32 cellular contexts compared by ENCODE assay signal in genomic region chr3:122167630-122168029, GRCh38. TPM values are rescaled to one million over a fixed set of nuclear protein-coding genes. Genes with fewer than 3 reads are reported as not detected.
"Had no signal": no experiment of that assay in that cellular context is flagged by ENCODE, and none has a peak within 500 bp of the region (broad histone marks: within the 10 kb centered on the region; RNA-seq: fewer than 3 reads in every experiment).

No MANE protein-coding gene starts in this region.

- H3K36me3 Mint-ChIP-seq: T-cell had no signal

- H3K27ac Mint-ChIP-seq: activated B cell treated with CpG ODN at 0.5 μM for 24 hours; activated CD4-positive, alpha-beta T cell treated with anti-CD3 and anti-CD28 coated beads, Interleukin-2, amount 10 ng/mL, durations not matched to agents 24 days and 14 days; activated CD8-positive, alpha-beta memory T cell treated with anti-CD3 and anti-CD28 coated beads, Interleukin-2, amount 10 ng/mL, durations not matched to agents 7 days and 5 days; activated naive CD8-positive, alpha-beta T cell treated with anti-CD3 and anti-CD28 coated beads, Interleukin-2, amount 50 U/mL, for 24 hours; activated T-cell treated with anti-CD3 and anti-CD28 coated beads, Interleukin-2, amount 50 U/mL, for 24 hours; activated T-helper 1 cell treated with anti-CD3 and anti-CD28 coated beads, Interleukin-12 subunit alpha, Interleukin-12 subunit beta, Interleukin-2, Interleukin-4 antibody, amounts not matched to agents 30 ng/mL and 10 ng/mL and 1 ng/mL, durations not matched to agents 14 hours and 24 hours and 36 hours; T-cell had no signal

- H3K27ac ChIP-seq: ascending aorta, body of pancreas, RWPE1 had no signal

- H3K9me3 Mint-ChIP-seq: activated B cell treated with CpG ODN at 0.5 μM for 24 hours; activated T-cell treated with anti-CD3 and anti-CD28 coated beads, Interleukin-2, amount 50 U/mL, for 24 hours; central memory CD8-positive, alpha-beta T cell had no signal

- H3K27me3 ChIP-seq: ascending aorta, body of pancreas had no signal

- ATAC-seq: activated CD8-positive, alpha-beta memory T cell treated with anti-CD3 and anti-CD28 coated beads, Interleukin-2, amount 10 ng/mL, durations not matched to agents 7 days and 5 days; activated naive CD4-positive, alpha-beta T cell treated with anti-CD3 and anti-CD28 coated beads, Interleukin-2, amount 50 U/mL, for 72 hours; activated naive CD8-positive, alpha-beta T cell treated with anti-CD3 and anti-CD28 coated beads, Interleukin-2, amount 50 U/mL, for 24 hours; body of pancreas; Panc1; T-cell had no signal

- H3K4me3 ChIP-seq: ascending aorta, body of pancreas had no signal

- DNase-seq: activated B cell treated with CpG ODN at 0.5 μM for 24 hours; activated CD4-positive, alpha-beta T cell treated with anti-CD3 and anti-CD28 coated beads for 1 hour; activated CD4-positive, alpha-beta T cell treated with anti-CD3 and anti-CD28 coated beads, Interleukin-2, amount 10 ng/mL, durations not matched to agents 24 days and 14 days; activated CD4-positive, alpha-beta T cell treated with anti-CD3 and anti-CD28 coated beads, Interleukin-2, amount 50 U/mL, for 48 hours; activated CD8-positive, alpha-beta memory T cell treated with anti-CD3 and anti-CD28 coated beads, Interleukin-2, amount 10 ng/mL, durations not matched to agents 7 days and 5 days; activated effector memory CD4-positive, alpha-beta T cell treated with anti-CD3 and anti-CD28 coated beads, Interleukin-2, amount 50 U/mL, for 16 hours; activated naive CD4-positive, alpha-beta T cell treated with Interleukin-2 at 50 U/mL for 16 hours; activated naive CD8-positive, alpha-beta T cell treated with anti-CD3 and anti-CD28 coated beads, Interleukin-2, amount 50 U/mL, for 24 hours; activated T-cell treated with anti-CD3 and anti-CD28 coated beads, Interleukin-2, amount 50 U/mL, for 24 hours; amniotic stem cell; body of pancreas; MM.1S; NCI-H1105; NCI-H1436; NCI-H1694 treated with DMSO at 0.1 percent for 48 hours; NCI-H2029 treated with DMSO at 0.1 percent for 48 hours; NCI-H510A treated with DMSO at 0.1 percent for 48 hours; NCI-H69; NK-92 treated with Interleukin-12 subunit alpha and Interleukin-12 subunit beta, amount 100 ng/mL, for 24 hours; OCI-M1; Right ventricle myocardium superior; T-cell; T-helper 2 cell; T1000 had no signal

- H3K9me3 ChIP-seq: body of pancreas had no signal

- H3K4me1 Mint-ChIP-seq: activated B cell treated with CpG ODN at 0.5 μM for 24 hours; activated CD4-positive, alpha-beta T cell treated with anti-CD3 and anti-CD28 coated beads, Interleukin-2, amount 10 ng/mL, durations not matched to agents 24 days and 14 days; activated CD8-positive, alpha-beta memory T cell treated with anti-CD3 and anti-CD28 coated beads, Interleukin-2, amount 10 ng/mL, durations not matched to agents 7 days and 5 days; activated naive CD8-positive, alpha-beta T cell treated with anti-CD3 and anti-CD28 coated beads, Interleukin-2, amount 50 U/mL, for 24 hours; central memory CD8-positive, alpha-beta T cell; T-cell had no signal

- H3K36me3 ChIP-seq: ascending aorta had no signal

- H3K4me1 ChIP-seq: ascending aorta, body of pancreas had no signal

- H3K4me3 Mint-ChIP-seq: activated B cell treated with CpG ODN at 0.5 μM for 24 hours; activated CD4-positive, alpha-beta T cell treated with anti-CD3 and anti-CD28 coated beads, Interleukin-2, amount 10 ng/mL, durations not matched to agents 24 days and 14 days; activated CD8-positive, alpha-beta memory T cell treated with anti-CD3 and anti-CD28 coated beads, Interleukin-2, amount 10 ng/mL, durations not matched to agents 7 days and 5 days; activated naive CD8-positive, alpha-beta T cell treated with anti-CD3 and anti-CD28 coated beads, Interleukin-2, amount 50 U/mL, for 24 hours; activated T-cell treated with anti-CD3 and anti-CD28 coated beads, Interleukin-2, amount 50 U/mL, for 24 hours; activated T-helper 1 cell treated with anti-CD3 and anti-CD28 coated beads, Interleukin-12 subunit alpha, Interleukin-12 subunit beta, Interleukin-2, Interleukin-4 antibody, amounts not matched to agents 30 ng/mL and 10 ng/mL and 1 ng/mL, durations not matched to agents 14 hours and 24 hours and 36 hours; central memory CD8-positive, alpha-beta T cell; T-cell had no signal

RNA-seq across cellular contexts. Expression of gene CASR, which starts 15.8 kb away (rescaled TPM):
- total RNA-seq: activated CD4-positive, alpha-beta T cell treated with anti-CD3 and anti-CD28 coated beads, Interleukin-2, amount 10 ng/mL, durations not matched to agents 24 days and 14 days; activated CD8-positive, alpha-beta memory T cell treated with anti-CD3 and anti-CD28 coated beads, Interleukin-2, amount 10 ng/mL, durations not matched to agents 7 days and 5 days; activated naive CD4-positive, alpha-beta T cell treated with anti-CD3 and anti-CD28 coated beads, Interleukin-2, amount 50 U/mL, for 72 hours; activated T-helper 1 cell treated with anti-CD3 and anti-CD28 coated beads, Interleukin-12 subunit alpha, Interleukin-12 subunit beta, Interleukin-2, Interleukin-4 antibody, amounts not matched to agents 30 ng/mL and 10 ng/mL and 1 ng/mL, durations not matched to agents 14 hours and 24 hours and 36 hours; ascending aorta; bronchial epithelial cell; Right ventricle myocardium superior; SK-MEL-5 had no signal
